ENCODE assay signal across 1 cellular context in the genomic region with DNA sequence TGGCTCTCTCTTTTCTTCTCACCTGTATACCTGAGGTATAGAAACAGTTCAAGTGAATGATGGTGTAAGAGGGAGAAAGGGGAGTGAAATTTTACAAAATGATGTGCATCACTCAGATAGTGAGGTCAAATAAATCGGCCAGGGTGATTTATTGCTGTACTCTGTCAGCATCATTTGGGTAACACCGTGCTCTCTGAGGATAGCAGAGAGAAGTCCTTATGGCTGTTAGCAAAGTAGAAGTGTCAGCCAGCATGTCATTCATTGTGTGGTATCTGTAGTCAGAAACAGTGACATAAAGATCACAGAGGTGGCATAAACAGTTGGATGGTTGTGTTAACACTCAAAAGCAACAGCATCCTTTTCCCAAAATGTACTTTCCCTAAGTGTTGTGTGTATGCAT.
TF ChIP-seq lines count a peak whose summit lies in the region.

No MANE protein-coding gene starts in this region.

TF ChIP-seq in SK-N-SH, 30 proteins besides CTCF, POLR2A, EP300 and RAD21 (continued from another document):
- TF ChIP-seq, protein P1, sequence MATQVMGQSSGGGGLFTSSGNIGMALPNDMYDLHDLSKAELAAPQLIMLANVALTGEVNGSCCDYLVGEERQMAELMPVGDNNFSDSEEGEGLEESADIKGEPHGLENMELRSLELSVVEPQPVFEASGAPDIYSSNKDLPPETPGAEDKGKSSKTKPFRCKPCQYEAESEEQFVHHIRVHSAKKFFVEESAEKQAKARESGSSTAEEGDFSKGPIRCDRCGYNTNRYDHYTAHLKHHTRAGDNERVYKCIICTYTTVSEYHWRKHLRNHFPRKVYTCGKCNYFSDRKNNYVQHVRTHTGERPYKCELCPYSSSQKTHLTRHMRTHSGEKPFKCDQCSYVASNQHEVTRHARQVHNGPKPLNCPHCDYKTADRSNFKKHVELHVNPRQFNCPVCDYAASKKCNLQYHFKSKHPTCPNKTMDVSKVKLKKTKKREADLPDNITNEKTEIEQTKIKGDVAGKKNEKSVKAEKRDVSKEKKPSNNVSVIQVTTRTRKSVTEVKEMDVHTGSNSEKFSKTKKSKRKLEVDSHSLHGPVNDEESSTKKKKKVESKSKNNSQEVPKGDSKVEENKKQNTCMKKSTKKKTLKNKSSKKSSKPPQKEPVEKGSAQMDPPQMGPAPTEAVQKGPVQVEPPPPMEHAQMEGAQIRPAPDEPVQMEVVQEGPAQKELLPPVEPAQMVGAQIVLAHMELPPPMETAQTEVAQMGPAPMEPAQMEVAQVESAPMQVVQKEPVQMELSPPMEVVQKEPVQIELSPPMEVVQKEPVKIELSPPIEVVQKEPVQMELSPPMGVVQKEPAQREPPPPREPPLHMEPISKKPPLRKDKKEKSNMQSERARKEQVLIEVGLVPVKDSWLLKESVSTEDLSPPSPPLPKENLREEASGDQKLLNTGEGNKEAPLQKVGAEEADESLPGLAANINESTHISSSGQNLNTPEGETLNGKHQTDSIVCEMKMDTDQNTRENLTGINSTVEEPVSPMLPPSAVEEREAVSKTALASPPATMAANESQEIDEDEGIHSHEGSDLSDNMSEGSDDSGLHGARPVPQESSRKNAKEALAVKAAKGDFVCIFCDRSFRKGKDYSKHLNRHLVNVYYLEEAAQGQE (IDR thresholded peaks at IDR 0.05; ENCODE audit: low read depth, low read length) = no peak
- TF ChIP-seq JUND (IDR thresholded peaks at IDR 0.05) = no peak
- TF ChIP-seq TEAD4 (IDR thresholded peaks at IDR 0.05; ENCODE audit: borderline replicate concordance, insufficient read depth) = no peak
- TF ChIP-seq SMC3 (IDR thresholded peaks at IDR 0.05; ENCODE audit: low read depth, low read length) = no peak
- TF ChIP-seq FOSL2 (IDR thresholded peaks at IDR 0.05; ENCODE audit: borderline replicate concordance, low read depth) = no peak
- no peak for TF ChIP-seq MAX (IDR thresholded peaks at IDR 0.05; ENCODE audit: low read depth)
- no peak for TF ChIP-seq YY1 (IDR thresholded peaks at IDR 0.05; ENCODE audit: low read depth)
- TF ChIP-seq POLR2AphosphoS5 (IDR thresholded peaks at IDR 0.05; ENCODE audit: low read depth, low read length) = no peak
- no peak for TF ChIP-seq FOXM1 (IDR thresholded peaks at IDR 0.05; ENCODE audit: low read depth)
- no peak for TF ChIP-seq NFIC (IDR thresholded peaks at IDR 0.05; ENCODE audit: borderline replicate concordance)
- TF ChIP-seq EZH2phosphoT487 (IDR thresholded peaks at IDR 0.05; ENCODE audit: borderline replicate concordance, low read depth) = no peak
- TF ChIP-seq MEF2A (IDR thresholded peaks at IDR 0.05; ENCODE audit: borderline replicate concordance, low read depth) = no peak
- no peak for TF ChIP-seq PBX3 (IDR thresholded peaks at IDR 0.05)
- no peak for TF ChIP-seq MXI1 (IDR thresholded peaks at IDR 0.05; ENCODE audit: low read depth, low read length)
- TF ChIP-seq GABPA (IDR thresholded peaks at IDR 0.05; ENCODE audit: low read depth) = no peak
- TF ChIP-seq FOXJ3 (CRISPR knock-in tag; IDR thresholded peaks at IDR 0.05) = no peak
- TF ChIP-seq TAF1 (IDR thresholded peaks at IDR 0.05; ENCODE audit: borderline replicate concordance, low read depth, low read length) = no peak
- TF ChIP-seq, protein P2, sequence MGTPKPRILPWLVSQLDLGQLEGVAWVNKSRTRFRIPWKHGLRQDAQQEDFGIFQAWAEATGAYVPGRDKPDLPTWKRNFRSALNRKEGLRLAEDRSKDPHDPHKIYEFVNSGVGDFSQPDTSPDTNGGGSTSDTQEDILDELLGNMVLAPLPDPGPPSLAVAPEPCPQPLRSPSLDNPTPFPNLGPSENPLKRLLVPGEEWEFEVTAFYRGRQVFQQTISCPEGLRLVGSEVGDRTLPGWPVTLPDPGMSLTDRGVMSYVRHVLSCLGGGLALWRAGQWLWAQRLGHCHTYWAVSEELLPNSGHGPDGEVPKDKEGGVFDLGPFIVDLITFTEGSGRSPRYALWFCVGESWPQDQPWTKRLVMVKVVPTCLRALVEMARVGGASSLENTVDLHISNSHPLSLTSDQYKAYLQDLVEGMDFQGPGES (IDR thresholded peaks at IDR 0.05; ENCODE audit: low read depth, low read length) = no peak
